In genomic region chr17:59693582-59693981, GRCh38 we compare ENCODE assay signal across 14 cellular contexts.
"Had no signal": no experiment of that assay in that cellular context is flagged by ENCODE, and none has a peak within 500 bp of the region (broad histone marks: within the 10 kb centered on the region; RNA-seq: fewer than 3 reads in every experiment).

No MANE protein-coding gene starts in this region.

- H3K4me1 Mint-ChIP-seq: neural progenitor cell had no signal

- DNase-seq: activated CD4-positive, alpha-beta T cell treated with anti-CD3 and anti-CD28 coated beads, Interleukin-2, amount 50 U/mL, for 1 hour; activated CD4-positive, CD25-positive, alpha-beta regulatory T cell; activated CD8-positive, alpha-beta memory T cell treated with anti-CD3 and anti-CD28 coated beads, Interleukin-2, amount 10 ng/mL, durations not matched to agents 7 days and 5 days; activated T-cell treated with anti-CD3 and anti-CD28 coated beads, Interleukin-2, amount 50 U/mL, for 4 hours; dorsolateral prefrontal cortex; endodermal cell; mammary epithelial cell; pancreas; stimulated activated CD4-positive, alpha-beta T cell treated with anti-CD3 and anti-CD28 coated beads, Interleukin-2, amount 100 ng/mL, for 24 hours had no signal

- H2AFZ ChIP-seq: hepatocyte, neural progenitor cell had no signal

- H3K27me3 ChIP-seq: cardiac muscle cell, dorsolateral prefrontal cortex, hepatocyte, left lung, neural progenitor cell, pancreas had no signal

- H3K4me2 ChIP-seq: hepatocyte, neural progenitor cell had no signal

- ATAC-seq: activated CD8-positive, alpha-beta memory T cell treated with anti-CD3 and anti-CD28 coated beads, Interleukin-2, amount 10 ng/mL, durations not matched to agents 7 days and 5 days; activated T-cell treated with anti-CD3 and anti-CD28 coated beads, Interleukin-2, amount 50 U/mL, for 4 hours; left lung; pancreas had no signal

- H3K27ac Mint-ChIP-seq: activated CD8-positive, alpha-beta memory T cell treated with anti-CD3 and anti-CD28 coated beads, Interleukin-2, amount 10 ng/mL, durations not matched to agents 7 days and 5 days; endodermal cell; neural progenitor cell had no signal

- H3K4me3 Mint-ChIP-seq: activated CD8-positive, alpha-beta memory T cell treated with anti-CD3 and anti-CD28 coated beads, Interleukin-2, amount 10 ng/mL, durations not matched to agents 7 days and 5 days; activated T-cell treated with anti-CD3 and anti-CD28 coated beads, Interleukin-2, amount 50 U/mL, for 4 hours; endodermal cell; neural progenitor cell had no signal

- H3K4me3 ChIP-seq: cardiac muscle cell, dorsolateral prefrontal cortex, hepatocyte, left lung, neural progenitor cell, pancreas had no signal

- H3K27ac ChIP-seq: cardiac muscle cell, hepatocyte, left lung, neural progenitor cell, pancreas had no signal

- H3K9me3 Mint-ChIP-seq: activated T-cell treated with anti-CD3 and anti-CD28 coated beads, Interleukin-2, amount 50 U/mL, for 4 hours; endodermal cell; neural progenitor cell had no signal

- H3K27me3 Mint-ChIP-seq: activated CD8-positive, alpha-beta memory T cell treated with anti-CD3 and anti-CD28 coated beads, Interleukin-2, amount 10 ng/mL, durations not matched to agents 7 days and 5 days had no signal

- H3K9me3 ChIP-seq: left lung, pancreas had no signal

- H3K4me1 ChIP-seq: left lung, neural progenitor cell, pancreas had no signal

- FAIRE-seq: keratinocyte, pancreas had no signal

- H3K9ac ChIP-seq: neural progenitor cell had no signal
